ENCODE assay signal across 27 cellular contexts in genomic region chr2:53342248-53342647, GRCh38.
"Had no signal": no experiment of that assay in that cellular context is flagged by ENCODE, and none has a peak within 500 bp of the region (broad histone marks: within the 10 kb centered on the region; RNA-seq: fewer than 3 reads in every experiment).

No MANE protein-coding gene starts in this region.

- H3K4me1 ChIP-seq: stomach, suprapubic skin, testis, thyroid gland, tibial artery, tibial nerve, transverse colon, upper lobe of left lung, upper lobe of right lung, uterus, vagina had no signal

- H3K9me3 ChIP-seq: stomach, suprapubic skin, testis, thoracic aorta, thyroid gland, tibial artery, tibial nerve, transverse colon, upper lobe of left lung, upper lobe of right lung, uterus, vagina had no signal

- DNase-seq: stimulated activated CD4-positive, alpha-beta T cell treated with anti-CD3 and anti-CD28 coated beads, Interleukin-2, amount 100 ng/mL, for 48 hours; stimulated activated CD4-positive, alpha-beta T cell treated with anti-CD3 and anti-CD28 coated beads, Interleukin-4, amount 100 ng/mL, for 1 hour; stimulated activated CD4-positive, alpha-beta T cell treated with anti-CD3 and anti-CD28 coated beads, Interleukin-4, amount 100 ng/mL, for 24 hours; stimulated activated CD4-positive, alpha-beta T cell treated with anti-CD3 and anti-CD28 coated beads, Interleukin-4, amount 100 ng/mL, for 4 hours; stimulated activated CD8-positive, alpha-beta memory T cell treated with anti-CD3 and anti-CD28 coated beads, Interleukin-4, amount 100 ng/mL, for 48 hours; stimulated activated naive B cell treated with anti-CD40 and anti-IgM and Interleukin-4, amounts not matched to agents 10 μg/mL and 1 μg/mL and 100 μg/mL, for 72 hours; stimulated activated naive CD4-positive, alpha-beta T cell; stimulated activated naive CD4-positive, alpha-beta T cell treated with Interleukin-2 at 50 U/mL for 16 hours; stimulated activated naive CD8-positive, alpha-beta T cell treated with anti-CD3 and anti-CD28 coated beads, Interleukin-15, amount 100 ng/mL, for 72 hours; stimulated activated naive CD8-positive, alpha-beta T cell treated with anti-CD3 and anti-CD28 coated beads, Interleukin-15, Interleukin-2, amounts not matched to agents 100 U/mL and 50 U/mL, for 24 hours; stomach; substantia nigra; testis; thyroid gland; tibial artery; transverse colon; trophoblast cell; upper lobe of left lung; upper lobe of right lung; uterus had no signal

- ATAC-seq: stimulated activated effector memory CD8-positive, alpha-beta T cell treated with anti-CD3 and anti-CD28 coated beads, Interleukin-12 subunit alpha, Interleukin-12 subunit beta, amount 100 ng/mL, for 72 hours; stimulated activated memory B cell treated with anti-CD40 and anti-IgM and Interleukin-4, amounts not matched to agents 10 μg/mL and 1 μg/mL and 100 μg/mL, for 72 hours; stimulated activated naive B cell treated with anti-CD40 and anti-IgM and Interleukin-4, amounts not matched to agents 10 μg/mL and 1 μg/mL and 100 μg/mL, for 72 hours; stimulated activated naive CD8-positive, alpha-beta T cell treated with anti-CD3 and anti-CD28 coated beads, Interleukin-15, amount 100 ng/mL, for 72 hours; stimulated activated naive CD8-positive, alpha-beta T cell treated with anti-CD3 and anti-CD28 coated beads, Interleukin-15, Interleukin-2, amounts not matched to agents 100 U/mL and 50 U/mL, for 24 hours; upper lobe of right lung had no signal

- H3K36me3 ChIP-seq: stomach, suprapubic skin, thoracic aorta, thyroid gland, tibial artery, tibial nerve, transverse colon, upper lobe of left lung, upper lobe of right lung, uterus, vagina had no signal

- H3K4me3 ChIP-seq: stomach, suprapubic skin, testis, thoracic aorta, thyroid gland, tibial artery, tibial nerve, transverse colon, upper lobe of left lung, upper lobe of right lung, uterus, vagina had no signal

- H3K27ac ChIP-seq: stomach, suprapubic skin, testis, thoracic aorta, thyroid gland, tibial artery, tibial nerve, transverse colon, upper lobe of left lung, upper lobe of right lung, uterus, vagina had no signal

- FAIRE-seq: urothelium cell line had no signal

- H3K27me3 ChIP-seq: stomach, suprapubic skin, testis, thyroid gland, tibial artery, tibial nerve, transverse colon, upper lobe of left lung, upper lobe of right lung, uterus, vagina had no signal
